In genomic region chr10:98308602-98309365, GRCh38 we compare ENCODE assay signal across 2 cellular contexts.
TF ChIP-seq lines count a peak whose summit lies in the region.

No MANE protein-coding gene starts in this region.

TF ChIP-seq in H1, 55 proteins besides CTCF, POLR2A, EP300 and RAD21:
- TF ChIP-seq POU5F1 (IDR thresholded peaks at IDR 0.05; ENCODE audit: low read depth, low read length) (no peak), BRCA1 (IDR thresholded peaks at IDR 0.05; ENCODE audit: low read depth, low read length) (no peak), RXRA (IDR thresholded peaks at IDR 0.05; ENCODE audit: insufficient read depth, low read depth, low read length) (no peak), SP2 (IDR thresholded peaks at IDR 0.05; ENCODE audit: low read length) (no peak), USF2 (IDR thresholded peaks at IDR 0.05; ENCODE audit: low read length) (no peak), RNF2 (IDR thresholded peaks at IDR 0.05; ENCODE audit: borderline replicate concordance, low read depth, low read length, missing control alignments, poor library complexity, severe bottlenecking) (no peak), EGR1 (IDR thresholded peaks at IDR 0.05; ENCODE audit: borderline replicate concordance, low read depth, low read length) (no peak), BACH1 (IDR thresholded peaks at IDR 0.05; ENCODE audit: low read length) (no peak), ASH2L (IDR thresholded peaks at IDR 0.05; ENCODE audit: low read length) (no peak), PHF8 (conservative IDR thresholded peaks at IDR 0.05; ENCODE audit: low read depth, low read length) (no peak), GTF2F1 (IDR thresholded peaks at IDR 0.05; ENCODE audit: borderline replicate concordance, low read depth, low read length) (no peak)

TF ChIP-seq in neural cell, 6 proteins besides CTCF, POLR2A, EP300 and RAD21:
- TF ChIP-seq REST (IDR thresholded peaks at IDR 0.05; ENCODE audit: borderline replicate concordance) = no peak
- no peak for TF ChIP-seq EZH2 (IDR thresholded peaks at IDR 0.05; ENCODE audit: borderline replicate concordance, insufficient read depth, low read length, poor library complexity, severe bottlenecking)
- TF ChIP-seq TAF1 (IDR thresholded peaks at IDR 0.05; ENCODE audit: low read depth) = no peak
- no peak for TF ChIP-seq MXI1 (conservative IDR thresholded peaks at IDR 0.05; ENCODE audit: poor library complexity, severe bottlenecking)
- no peak for TF ChIP-seq SMC3 (conservative IDR thresholded peaks at IDR 0.05; ENCODE audit: poor library complexity)
- no peak for TF ChIP-seq POLR2AphosphoS5 (IDR thresholded peaks at IDR 0.05)
